21 cellular contexts compared by ENCODE assay signal in the genomic region with DNA sequence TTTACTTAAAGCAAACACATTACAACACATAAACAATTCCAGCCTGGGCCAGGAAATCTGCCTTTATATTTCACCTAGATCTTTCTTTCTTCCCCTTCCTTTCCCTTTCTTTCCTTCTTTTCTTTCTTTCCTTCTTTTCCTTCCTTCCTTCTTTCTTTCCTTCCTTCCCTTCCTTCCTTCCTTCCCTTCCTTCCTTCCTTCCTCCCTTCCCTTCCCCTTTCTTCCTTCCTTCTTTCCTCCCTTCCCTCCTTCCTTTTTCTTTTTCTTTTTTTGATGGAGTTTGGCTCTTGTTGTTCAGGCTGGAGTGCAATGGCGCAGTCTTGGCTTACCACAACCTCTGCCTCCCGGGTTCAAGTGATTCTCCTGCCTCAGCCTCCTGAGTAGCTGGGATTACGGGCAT. TPM values are rescaled to one million over a fixed set of nuclear protein-coding genes. Genes with fewer than 3 reads are reported as not detected.
DNase-seq lines count a peak whose midpoint lies in the region; ATAC-seq, FAIRE-seq and TF ChIP-seq lines count a peak whose summit lies in the region.
"Had no signal": no experiment of that assay in that cellular context is flagged by ENCODE, and none has a peak within 500 bp of the region (broad histone marks: within the 10 kb centered on the region; RNA-seq: fewer than 3 reads in every experiment).

No MANE protein-coding gene starts in this region.

- no peak for TF ChIP-seq RAD21 in HepG2 (CRISPR knock-in tag; IDR thresholded peaks at IDR 0.05)

- no peaks in the 10 kb centered on the region for H3K9me3 Mint-ChIP-seq in nephron progenitor cell
- H3K9me3 Mint-ChIP-seq: CD4-positive, alpha-beta T cell had no signal

- no peak for TF ChIP-seq POLR2A in HepG2 (IDR thresholded peaks at IDR 0.05; ENCODE audit: insufficient read depth in 1 of 2, low read depth in 2 of 2, low read length in 2 of 2)
- TF ChIP-seq POLR2A in right lobe of liver (IDR thresholded peaks at IDR 0.05), result no peak

- H3K9ac ChIP-seq in HepG2 (ENCODE audit: insufficient read depth, low read depth, low read length), result no peak overlapping the region
- H3K9ac ChIP-seq: BLaER1 treated with 17β-estradiol and CSF1 and Interleukin-3, amounts not matched to agents 10 nM and 100 nM had no signal

- H3K27ac ChIP-seq in HepG2 (ENCODE audit: extremely low read length, insufficient read depth, low read length) (no peak overlapping the region), right lobe of liver (no peak overlapping the region)
- H3K27ac ChIP-seq: 22Rv1; A549; BLaER1 treated with 17β-estradiol and CSF1 and Interleukin-3, amounts not matched to agents 10 nM and 100 nM; C4-2B had no signal

- H3K27me3 Mint-ChIP-seq in nephron progenitor cell (ENCODE audit: low read depth, poor library complexity), result peaks cover 18% of the 10 kb centered on the region

- H3K27me3 ChIP-seq in HepG2 (ENCODE audit: control insufficient read depth in 1 of 2, insufficient read depth in 2 of 2, low read length in 2 of 2) (peaks cover 0 to 11% of the 10 kb centered on the region in 2 experiments; a peak in 1 of 5 replicates), right lobe of liver (no peaks in the 10 kb centered on the region)
- H3K27me3 ChIP-seq: BLaER1 treated with 17β-estradiol and CSF1 and Interleukin-3, amounts not matched to agents 10 nM and 100 nM had no signal

- TF ChIP-seq EP300 in HepG2 (IDR thresholded peaks at IDR 0.05; ENCODE audit: low read depth in 2 of 2, low read length in 2 of 2) (no peak), HepG2 (CRISPR knock-in tag; IDR thresholded peaks at IDR 0.05; ENCODE audit: borderline replicate concordance) (no peak)

- DNase-seq in HepG2 (ENCODE audit: low spot score), result no peak
- no peak for DNase-seq in right lobe of liver
- no peak for DNase-seq in nephron progenitor cell
- DNase-seq in NCI-H2196 treated with DMSO at 0.1 percent for 48 hours (lab: John Stamatoyannopoulos, UW; ENCODE audit: unreplicated experiment), result no peak
- no peak for DNase-seq in amygdala (lab: John Stamatoyannopoulos, UW)
- DNase-seq: AML-193; Caco-2; Calu3; CD4-positive, alpha-beta T cell; CD8-positive, alpha-beta T cell; DMS79 treated with DMSO at 0.1 percent for 48 hours; GF-D8 had no signal

- no peak for FAIRE-seq in HepG2 (lab: Jason Lieb, UNC)
- FAIRE-seq: A549, D721Med, G401.6, GM12891, GM19239 had no signal

- H3K36me3 ChIP-seq in HepG2 (replicated peaks in 1 of 2; ENCODE audit: control insufficient read depth in 1 of 2, insufficient read depth in 2 of 2, low read length in 2 of 2) (no peaks in the 10 kb centered on the region), right lobe of liver (no peaks in the 10 kb centered on the region)
- H3K36me3 ChIP-seq: BLaER1 treated with 17β-estradiol and CSF1 and Interleukin-3, amounts not matched to agents 10 nM and 100 nM had no signal

- H3K36me3 Mint-ChIP-seq in nephron progenitor cell (ENCODE audit: low read depth), result no peaks in the 10 kb centered on the region
- H3K36me3 Mint-ChIP-seq: CD8-positive, alpha-beta T cell had no signal

- no peaks in the 10 kb centered on the region for H3K4me1 ChIP-seq in HepG2 (ENCODE audit: insufficient read depth, low read length)
- peaks cover 0 to 5% (median 0%) of the 10 kb centered on the region in 4 donors for H3K4me1 ChIP-seq in right lobe of liver
- H3K4me1 ChIP-seq: A549; BLaER1 treated with 17β-estradiol and CSF1 and Interleukin-3, amounts not matched to agents 10 nM and 100 nM; Caco-2 had no signal

- no peaks in the 10 kb centered on the region for H3K79me2 ChIP-seq in HepG2 (ENCODE audit: insufficient read depth, low read length)

- no peak overlapping the region for H3K4me2 ChIP-seq in HepG2 (ENCODE audit: low read depth, low read length)
- H3K4me2 ChIP-seq: A549; BLaER1 treated with 17β-estradiol and CSF1 and Interleukin-3, amounts not matched to agents 10 nM and 100 nM had no signal

- no peak overlapping the region for H3K4me3 Mint-ChIP-seq in nephron progenitor cell
- H3K4me3 Mint-ChIP-seq: B cell; CD4-positive, alpha-beta T cell; CD8-positive, alpha-beta T cell had no signal

- intact Hi-C loops in HepG2 (cut with micrococcal nuclease; ENCODE audit: unreplicated experiment) (no loop called here), right lobe of liver (cut with DNase I) (no loop called here)

- no peaks in the 10 kb centered on the region for H3K4me1 Mint-ChIP-seq in nephron progenitor cell
- H3K4me1 Mint-ChIP-seq: B cell had no signal

- peak overlapping the region; percentile 33 for H3K27ac Mint-ChIP-seq in nephron progenitor cell
- H3K27ac Mint-ChIP-seq: B cell; CD4-positive, alpha-beta T cell; CD8-positive, alpha-beta T cell had no signal

- 24% methylated on average over 3 of the region's 3 CpGs for WGBS in HepG2 (ENCODE audit: low lambda C conversion rate)
- WGBS in right lobe of liver (ENCODE audit: insufficient coverage, low coverage, low lambda C conversion rate, missing lambda C conversion rate), result 100% methylated on average over 1 of the region's 3 CpGs

- H3K4me3 ChIP-seq in HepG2 (replicated peaks in 1 of 3; ENCODE audit: insufficient read depth in 1 of 3, low read depth in 2 of 3, low read length in 3 of 3) (no peak overlapping the region), right lobe of liver (no peak overlapping the region)
- H3K4me3 ChIP-seq: A549; BLaER1 treated with 17β-estradiol and CSF1 and Interleukin-3, amounts not matched to agents 10 nM and 100 nM had no signal

- in situ Hi-C loops in HepG2 (cut with HindIII; ENCODE audit: extremely low pct_ligation_motif_present, low pct_unique_long_range_greater_than_20kb), result no loop called here

- no peak for TF ChIP-seq CTCF in HepG2 (CRISPR knock-in tag; IDR thresholded peaks at IDR 0.05)
- no peak for TF ChIP-seq CTCF in right lobe of liver (IDR thresholded peaks at IDR 0.05)
- TF ChIP-seq CTCF in nephron progenitor cell (IDR thresholded peaks at IDR 0.05), result no peak

- POLR2A ChIA-PET in HepG2 (lab: Yijun Ruan, JAX), result no interaction called here

- no peaks in the 10 kb centered on the region for H3K9me3 ChIP-seq in HepG2 (ENCODE audit: low read length)
- no peaks in the 10 kb centered on the region for H3K9me3 ChIP-seq in right lobe of liver
- H3K9me3 ChIP-seq: A549, Caco-2 had no signal

- no peak overlapping the region for H2AFZ ChIP-seq in HepG2 (ENCODE audit: low read length)

- CTCF ChIA-PET in HepG2 (lab: Yijun Ruan, JAX; ENCODE audit: low intra/inter-chr PET ratio, low total read pairs), result no interaction called here

- H4K20me1 ChIP-seq in HepG2 (ENCODE audit: insufficient read depth, low read length), result no peaks in the 10 kb centered on the region
- H4K20me1 ChIP-seq: BLaER1 treated with 17β-estradiol and CSF1 and Interleukin-3, amounts not matched to agents 10 nM and 100 nM had no signal

- ATAC-seq in HepG2 (no peak), right lobe of liver (no peak)
- ATAC-seq: CD8-positive, alpha-beta T cell had no signal

- no TSS peak for BruUV-seq in HepG2 (replicated peaks; lab: Mats Ljungman, UMichigan)

RNA-seq across cellular contexts. Expression of a gene that starts 24.1 kb away (rescaled TPM):
- total RNA-seq in HepG2 (2016; rRNA removed; fragmentation: Illumina TruSeq; extraction: Trizol) (55.1 and 57.6 TPM in 2 replicates), right lobe of liver (10 to 100 TPM; 23.7 to 54.0 (median 41.0) TPM)
- total RNA-seq in HepG2 (2016; cell fraction: cytosol; rRNA removed; fragmentation: Illumina TruSeq; extraction: Trizol; ENCODE audit: low read depth), result 14.7 and 15.0 TPM in 2 replicates
- 53.0 and 56.3 TPM in 2 replicates for total RNA-seq in HepG2 (2016; cell fraction: insoluble cytoplasmic fraction; rRNA removed; fragmentation: Illumina TruSeq; extraction: Trizol)
- total RNA-seq in HepG2 (2016; cell fraction: membrane; rRNA removed; fragmentation: Illumina TruSeq; extraction: Trizol), result 19.6 and 21.1 TPM in 2 replicates
- total RNA-seq in HepG2 (2016; cell fraction: nucleus; rRNA removed; fragmentation: Illumina TruSeq; extraction: Trizol), result 59.8 and 62.4 TPM in 2 replicates
- polyA plus RNA-seq in HepG2 (2011; rRNA removed), result 11.9 and 17.4 TPM in 2 replicates
- polyA plus RNA-seq in HepG2 (2011; cell fraction: cytosol; rRNA removed), result 15.1 and 17.3 TPM in 2 replicates
- 20.7 and 22.5 TPM in 2 replicates for polyA plus RNA-seq in HepG2 (2011; cell fraction: nucleus; rRNA removed)
- 24.1 and 27.1 TPM in 2 replicates for polyA plus RNA-seq in HepG2 (2012)
- polyA plus RNA-seq in HepG2 (2016; cell fraction: cytosol; fragmentation: Illumina TruSeq; extraction: Trizol; ENCODE audit: low read depth), result 3.1 and 4.4 TPM in 2 replicates
- polyA plus RNA-seq in HepG2 (2016; cell fraction: insoluble cytoplasmic fraction; fragmentation: Illumina TruSeq; extraction: Trizol; ENCODE audit: low read depth), result 39.2 and 39.8 TPM in 2 replicates
- polyA plus RNA-seq in HepG2 (2016; cell fraction: membrane; fragmentation: Illumina TruSeq; extraction: Trizol; ENCODE audit: low read depth), result 11.3 and 11.4 TPM in 2 replicates
- 64.4 and 67.5 TPM in 2 replicates for polyA plus RNA-seq in HepG2 (2016; cell fraction: nucleus; fragmentation: Illumina TruSeq; extraction: Trizol; ENCODE audit: insufficient read depth, low read depth)
- 5.2 and 8.2 TPM in 2 replicates for polyA minus RNA-seq in HepG2 (2011; rRNA and poly(A)+ RNA removed; ENCODE audit: low replicate concordance)
- polyA minus RNA-seq in HepG2 (2011; cell fraction: cytosol; rRNA and poly(A)+ RNA removed), result 27.3 and 28.5 TPM in 2 replicates
- 69.1 and 79.8 TPM in 2 replicates for polyA minus RNA-seq in HepG2 (2011; cell fraction: nucleus; rRNA and poly(A)+ RNA removed)

RNA-seq across cellular contexts. Expression of a gene that starts 55.9 kb away (rescaled TPM):
- 106 and 118 TPM in 2 replicates for total RNA-seq in HepG2 (2016; rRNA removed; fragmentation: Illumina TruSeq; extraction: Trizol)
- 74.1 and 118 TPM in 2 replicates for total RNA-seq in HepG2 (2016; cell fraction: cytosol; rRNA removed; fragmentation: Illumina TruSeq; extraction: Trizol; ENCODE audit: low read depth)
- 109 and 142 TPM in 2 replicates for total RNA-seq in HepG2 (2016; cell fraction: insoluble cytoplasmic fraction; rRNA removed; fragmentation: Illumina TruSeq; extraction: Trizol)
- total RNA-seq in HepG2 (2016; cell fraction: membrane; rRNA removed; fragmentation: Illumina TruSeq; extraction: Trizol), result 141 and 182 TPM in 2 replicates
- total RNA-seq in HepG2 (2016; cell fraction: nucleus; rRNA removed; fragmentation: Illumina TruSeq; extraction: Trizol), result 39.0 and 52.5 TPM in 2 replicates
- polyA plus RNA-seq in HepG2 (2011; rRNA removed), result 23.3 and 24.4 TPM in 2 replicates
- polyA plus RNA-seq in HepG2 (2011; cell fraction: cytosol; rRNA removed), result 24.7 and 43.0 TPM in 2 replicates
- 5.5 and 6.4 TPM in 2 replicates for polyA plus RNA-seq in HepG2 (2011; cell fraction: nucleus; rRNA removed)
- 44.4 and 55.1 TPM in 2 replicates for polyA plus RNA-seq in HepG2 (2012)
- 234 and 380 TPM in 2 replicates for polyA plus RNA-seq in HepG2 (2016; cell fraction: cytosol; fragmentation: Illumina TruSeq; extraction: Trizol; ENCODE audit: low read depth)
- 194 and 206 TPM in 2 replicates for polyA plus RNA-seq in HepG2 (2016; cell fraction: insoluble cytoplasmic fraction; fragmentation: Illumina TruSeq; extraction: Trizol; ENCODE audit: low read depth)
- 203 and 294 TPM in 2 replicates for polyA plus RNA-seq in HepG2 (2016; cell fraction: membrane; fragmentation: Illumina TruSeq; extraction: Trizol; ENCODE audit: low read depth)
- 80.3 and 80.7 TPM in 2 replicates for polyA plus RNA-seq in HepG2 (2016; cell fraction: nucleus; fragmentation: Illumina TruSeq; extraction: Trizol; ENCODE audit: insufficient read depth, low read depth)
- polyA minus RNA-seq in HepG2 (2011; rRNA and poly(A)+ RNA removed; ENCODE audit: low replicate concordance), result 2.4 and 16.3 TPM in 2 replicates
- polyA minus RNA-seq in HepG2 (2011; cell fraction: cytosol; rRNA and poly(A)+ RNA removed), result 10.3 and 16.3 TPM in 2 replicates
- 8.7 and 12.1 TPM in 2 replicates for polyA minus RNA-seq in HepG2 (2011; cell fraction: nucleus; rRNA and poly(A)+ RNA removed)
- total RNA-seq in right lobe of liver, result 10 to 100 TPM; 16.9 to 46.9 (median 36.6) TPM
